Comparison of ENCODE assay signal across 27 cellular contexts in the genomic region with DNA sequence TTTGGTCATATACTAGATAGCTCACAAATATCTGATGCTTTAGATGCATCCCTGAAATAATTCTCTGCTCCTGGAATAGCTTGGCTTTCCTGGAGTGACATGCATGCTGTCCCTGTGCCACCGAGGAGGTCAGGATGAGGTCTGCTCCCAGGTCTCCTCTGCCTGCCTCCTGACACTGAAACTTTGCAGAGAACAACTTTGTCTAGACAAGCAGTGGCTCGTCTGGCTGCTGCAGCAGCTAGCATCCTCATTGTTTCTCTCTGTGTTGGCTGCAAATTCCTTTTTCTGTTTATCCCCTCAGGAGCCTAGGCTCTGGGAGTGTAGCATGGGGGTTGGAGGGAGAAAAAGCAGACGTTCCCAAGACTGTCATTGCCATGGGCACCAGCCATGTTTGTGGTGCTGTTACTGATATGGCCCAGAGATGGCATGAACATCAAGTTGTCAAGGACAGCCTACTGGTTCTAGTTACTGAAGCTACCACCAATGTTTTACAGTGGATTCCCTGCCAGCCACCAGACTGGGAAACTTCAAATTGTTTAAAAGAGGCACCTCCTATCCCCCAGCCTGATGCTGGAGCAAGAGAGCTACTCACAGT.
A peak's percentile ranks its signal among the peaks of the same experiment; 100 is the strongest.
DNase-seq lines count a peak whose midpoint lies in the region; ATAC-seq and TF ChIP-seq lines count a peak whose summit lies in the region.
"Had no signal": no experiment of that assay in that cellular context is flagged by ENCODE, and none has a peak within 500 bp of the region (broad histone marks: within the 10 kb centered on the region; RNA-seq: fewer than 3 reads in every experiment).

No MANE protein-coding gene starts in this region.

- H3K9me3 ChIP-seq in NT2/D1 (ENCODE audit: insufficient read depth, low read length) = no peaks in the 10 kb centered on the region
- no peaks in the 10 kb centered on the region for H3K9me3 ChIP-seq in muscle layer of colon (ENCODE audit: low read length)
- H3K9me3 ChIP-seq: A549; BLaER1 treated with 17β-estradiol and CSF1 and Interleukin-3, amounts not matched to agents 10 nM and 100 nM; Peyer's patch had no signal

- no peak for TF ChIP-seq CTCF in CD14-positive monocyte (IDR thresholded peaks at IDR 0.05)

- H3K9ac ChIP-seq in NT2/D1 (ENCODE audit: insufficient read length, low read depth) (no peak overlapping the region), muscle layer of colon (ENCODE audit: low read length) (no peak overlapping the region)
- H3K9ac ChIP-seq: BLaER1 treated with 17β-estradiol and CSF1 and Interleukin-3, amounts not matched to agents 10 nM and 100 nM had no signal

- DNase-seq in NT2/D1 (ENCODE audit: low read depth, low spot score) = peak; percentile 16
- DNase-seq in stimulated activated effector memory CD8-positive, alpha-beta T cell treated with anti-CD3 and anti-CD28 coated beads, Interleukin-12 subunit alpha, Interleukin-12 subunit beta, amount 100 ng/mL, for 72 hours (ENCODE audit: low spot score in 2 of 2) = no peak
- DNase-seq in LoVo (ENCODE audit: low spot score) = no peak
- DNase-seq in CD14-positive monocyte (ENCODE audit: low spot score) = no peak
- no peak for DNase-seq in NCI-H446 treated with DMSO at 0.1 percent for 48 hours (lab: John Stamatoyannopoulos, UW)
- DNase-seq: AML-193; CD4-positive, alpha-beta memory T cell; COR-L47; DMS53; IMR-90; KG1; NCI-H1092; NCI-H1417 treated with DMSO at 0.1 percent for 48 hours; NCI-H187; NCI-H2081 treated with DMSO at 0.1 percent for 48 hours; NCI-H446; NCI-H526 treated with DMSO at 0.1 percent for 48 hours; OCI-M1; Peyer's patch; SIG-M5; SW 1271 had no signal

- no peaks in the 10 kb centered on the region for H3K9me3 Mint-ChIP-seq in stimulated activated effector memory CD8-positive, alpha-beta T cell treated with anti-CD3 and anti-CD28 coated beads, Interleukin-12 subunit alpha, Interleukin-12 subunit beta, amount 100 ng/mL, for 72 hours
- peaks cover 0 to 4% (median 0%) of the 10 kb centered on the region in 7 donors for H3K9me3 Mint-ChIP-seq in CD14-positive monocyte

- intact Hi-C loops in CD14-positive monocyte (cut with micrococcal nuclease) = no loop called here

- H3K36me3 Mint-ChIP-seq in stimulated activated effector memory CD8-positive, alpha-beta T cell treated with anti-CD3 and anti-CD28 coated beads, Interleukin-12 subunit alpha, Interleukin-12 subunit beta, amount 100 ng/mL, for 72 hours = no peaks in the 10 kb centered on the region
- H3K36me3 Mint-ChIP-seq in CD14-positive monocyte = no peaks in the 10 kb centered on the region
- H3K36me3 Mint-ChIP-seq: CD4-positive, alpha-beta memory T cell had no signal

- H3K4me3 Mint-ChIP-seq in stimulated activated effector memory CD8-positive, alpha-beta T cell treated with anti-CD3 and anti-CD28 coated beads, Interleukin-12 subunit alpha, Interleukin-12 subunit beta, amount 100 ng/mL, for 72 hours = no peak overlapping the region
- no peak overlapping the region for H3K4me3 Mint-ChIP-seq in CD14-positive monocyte
- H3K4me3 Mint-ChIP-seq: CD4-positive, alpha-beta memory T cell had no signal

- H3K4me3 ChIP-seq in NT2/D1 (ENCODE audit: insufficient read length, low read depth) (no peak overlapping the region), muscle layer of colon (ENCODE audit: low read depth in 1 of 2, low read length in 2 of 2) (peak overlapping the region in 1 of 2 donors; percentile 0)
- H3K4me3 ChIP-seq: A549; BLaER1 treated with 17β-estradiol and CSF1 and Interleukin-3, amounts not matched to agents 10 nM and 100 nM; Peyer's patch; SK-N-MC had no signal

- H3K4me1 Mint-ChIP-seq in stimulated activated effector memory CD8-positive, alpha-beta T cell treated with anti-CD3 and anti-CD28 coated beads, Interleukin-12 subunit alpha, Interleukin-12 subunit beta, amount 100 ng/mL, for 72 hours = no peaks in the 10 kb centered on the region
- no peaks in the 10 kb centered on the region for H3K4me1 Mint-ChIP-seq in CD14-positive monocyte
- H3K4me1 Mint-ChIP-seq: CD4-positive, alpha-beta memory T cell had no signal

- H3K4me1 ChIP-seq in NT2/D1 (ENCODE audit: insufficient read depth, insufficient read length) (no peaks in the 10 kb centered on the region), muscle layer of colon (ENCODE audit: insufficient read depth, low read length) (peaks cover 27% of the 10 kb centered on the region)
- H3K4me1 ChIP-seq: A549; BLaER1 treated with 17β-estradiol and CSF1 and Interleukin-3, amounts not matched to agents 10 nM and 100 nM; Peyer's patch had no signal

- H3K27me3 Mint-ChIP-seq in CD14-positive monocyte (ENCODE audit: low read depth in 3 of 3) = peaks cover 5 to 10% (median 7%) of the 10 kb centered on the region in 3 donors

- H3K36me3 ChIP-seq in NT2/D1 (ENCODE audit: insufficient read depth, insufficient read length, low read length) (no peaks in the 10 kb centered on the region), muscle layer of colon (ENCODE audit: insufficient read depth, low read length) (no peaks in the 10 kb centered on the region)
- H3K36me3 ChIP-seq: BLaER1 treated with 17β-estradiol and CSF1 and Interleukin-3, amounts not matched to agents 10 nM and 100 nM; Peyer's patch had no signal

- H3K27ac ChIP-seq in muscle layer of colon (ENCODE audit: low read depth, low read length) = peak overlapping the region; percentile 72
- H3K27ac ChIP-seq: A549; BLaER1 treated with 17β-estradiol and CSF1 and Interleukin-3, amounts not matched to agents 10 nM and 100 nM; Peyer's patch; SK-N-MC had no signal

- ATAC-seq in esophagus mucosa (peak; percentile 32), GM21717 (IDR thresholded peaks at IDR 0.05; ENCODE audit: unreplicated experiment) (no peak)
- peak; percentile 21 for ATAC-seq in stimulated activated effector memory CD8-positive, alpha-beta T cell treated with anti-CD3 and anti-CD28 coated beads, Interleukin-12 subunit alpha, Interleukin-12 subunit beta, amount 100 ng/mL, for 72 hours
- ATAC-seq: A549 had no signal

- no peak overlapping the region for H3K27ac Mint-ChIP-seq in stimulated activated effector memory CD8-positive, alpha-beta T cell treated with anti-CD3 and anti-CD28 coated beads, Interleukin-12 subunit alpha, Interleukin-12 subunit beta, amount 100 ng/mL, for 72 hours
- H3K27ac Mint-ChIP-seq in CD14-positive monocyte = no peak overlapping the region
- H3K27ac Mint-ChIP-seq: CD4-positive, alpha-beta memory T cell had no signal

- no peaks in the 10 kb centered on the region for H3K27me3 ChIP-seq in NT2/D1 (ENCODE audit: insufficient read depth, insufficient read length)
- H3K27me3 ChIP-seq in muscle layer of colon (ENCODE audit: control insufficient read depth in 1 of 2, insufficient read depth in 2 of 2, low read length in 2 of 2) = no peaks in the 10 kb centered on the region
- H3K27me3 ChIP-seq: BLaER1 treated with 17β-estradiol and CSF1 and Interleukin-3, amounts not matched to agents 10 nM and 100 nM; Peyer's patch had no signal
